10 cellular contexts compared by ENCODE assay signal in the genomic region with DNA sequence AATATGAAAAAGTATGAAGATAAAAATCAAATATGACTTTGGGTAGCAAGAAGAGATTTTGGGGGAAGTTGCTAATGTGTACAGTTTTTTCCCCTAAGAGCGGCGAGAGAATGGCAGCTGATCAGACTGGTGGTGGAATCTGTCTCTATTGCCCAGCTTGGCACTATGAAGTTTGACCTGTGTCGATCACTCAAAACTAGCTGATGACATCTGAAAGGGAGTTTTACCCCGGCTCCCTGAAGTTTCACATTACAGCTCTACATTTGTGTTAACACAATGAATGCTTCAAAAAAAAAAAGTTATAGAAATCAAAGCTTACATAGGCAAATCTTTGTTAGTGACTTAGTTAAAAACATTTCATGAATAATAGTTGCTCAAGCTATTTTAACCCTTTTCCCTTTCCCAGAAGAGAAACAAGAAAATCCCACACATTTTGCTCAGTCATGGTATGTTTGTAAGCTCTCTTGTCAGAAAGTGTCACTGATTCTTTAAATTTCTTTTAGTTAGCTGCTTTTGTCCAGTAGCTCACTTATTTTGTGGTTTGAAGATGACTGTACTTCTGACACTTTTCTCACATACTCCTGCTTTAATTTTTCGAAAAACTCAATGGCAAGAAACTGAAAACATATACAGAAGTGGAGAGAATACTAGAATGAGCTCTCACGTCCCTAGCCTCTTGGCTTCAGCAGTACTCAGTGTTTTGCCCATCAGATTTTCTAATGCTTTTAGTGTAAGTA. TPM values are rescaled to one million over a fixed set of nuclear protein-coding genes. Genes with fewer than 3 reads are reported as not detected.
DNase-seq lines count a peak whose midpoint lies in the region; ATAC-seq and TF ChIP-seq lines count a peak whose summit lies in the region.
"Had no signal": no experiment of that assay in that cellular context is flagged by ENCODE, and none has a peak within 500 bp of the region (broad histone marks: within the 10 kb centered on the region; RNA-seq: fewer than 3 reads in every experiment).

No MANE protein-coding gene starts in this region.

- TF ChIP-seq CTCF in chondrocyte (IDR thresholded peaks at IDR 0.05), result no peak

- peak; percentile 51 for ATAC-seq in HG03045 (IDR thresholded peaks at IDR 0.05; ENCODE audit: unreplicated experiment)
- ATAC-seq in stimulated activated naive CD8-positive, alpha-beta T cell treated with anti-CD3 and anti-CD28 coated beads, Interleukin-15, Interleukin-2, amounts not matched to agents 100 U/mL and 50 U/mL, for 24 hours, result peak; percentile 54
- ATAC-seq: HCT116 had no signal

- CTCF ChIA-PET in activated naive CD4-positive, alpha-beta T cell treated with anti-CD3 and anti-CD28 coated beads for 36 hours (lab: Charles Lee), result interaction anchor here (0.7 to 1.6 kb wide), 6 partner anchors 9 to 156 kb away, joined by 3 to 6 read pairs (median 4); no protein-coding TSS in a partner anchor

- H3K4me3 Mint-ChIP-seq in activated naive CD4-positive, alpha-beta T cell treated with anti-CD3 and anti-CD28 coated beads for 36 hours, result peak overlapping the region; percentile 19
- peak overlapping the region; percentile 17 for H3K4me3 Mint-ChIP-seq in chondrocyte (ENCODE audit: unreplicated experiment)

- peak overlapping the region; percentile 58 for H3K27ac Mint-ChIP-seq in activated naive CD4-positive, alpha-beta T cell treated with anti-CD3 and anti-CD28 coated beads for 36 hours
- peak overlapping the region; percentile 94 for H3K27ac Mint-ChIP-seq in chondrocyte (ENCODE audit: unreplicated experiment)

- no peaks in the 10 kb centered on the region for H3K27me3 Mint-ChIP-seq in activated naive CD4-positive, alpha-beta T cell treated with anti-CD3 and anti-CD28 coated beads for 36 hours (ENCODE audit: low read depth)
- no peaks in the 10 kb centered on the region for H3K27me3 Mint-ChIP-seq in chondrocyte (ENCODE audit: low read depth)

- peaks cover 81% of the 10 kb centered on the region for H3K4me1 Mint-ChIP-seq in activated naive CD4-positive, alpha-beta T cell treated with anti-CD3 and anti-CD28 coated beads for 36 hours (ENCODE audit: low read depth)
- peaks cover 59% of the 10 kb centered on the region for H3K4me1 Mint-ChIP-seq in chondrocyte (ENCODE audit: low read depth)

- peaks cover 10% of the 10 kb centered on the region for H3K36me3 Mint-ChIP-seq in activated naive CD4-positive, alpha-beta T cell treated with anti-CD3 and anti-CD28 coated beads for 36 hours (ENCODE audit: low read depth)
- no peaks in the 10 kb centered on the region for H3K36me3 Mint-ChIP-seq in chondrocyte (ENCODE audit: low read depth)

- intact Hi-C loops in activated naive CD4-positive, alpha-beta T cell treated with anti-CD3 and anti-CD28 coated beads for 36 hours (cut with micrococcal nuclease), result loop anchor here (1.0 to 2.0 kb wide), 3 partner anchors 15 to 53 kb away; no protein-coding TSS in a partner anchor

- H3K9me3 Mint-ChIP-seq in activated naive CD4-positive, alpha-beta T cell treated with anti-CD3 and anti-CD28 coated beads for 36 hours, result peaks cover 1% of the 10 kb centered on the region
- H3K9me3 Mint-ChIP-seq in chondrocyte (ENCODE audit: low read depth), result no peaks in the 10 kb centered on the region

- no peak for DNase-seq in activated naive CD4-positive, alpha-beta T cell treated with anti-CD3 and anti-CD28 coated beads for 36 hours
- no peak for DNase-seq in activated naive CD4-positive, alpha-beta T cell treated with anti-CD3 and anti-CD28 coated beads, Interleukin-2, amount 50 U/mL, for 16 hours
- no peak for DNase-seq in chondrocyte (ENCODE audit: low spot score)
- DNase-seq in stimulated activated naive CD8-positive, alpha-beta T cell treated with anti-CD3 and anti-CD28 coated beads, Interleukin-15, Interleukin-2, amounts not matched to agents 100 U/mL and 50 U/mL, for 24 hours, result no peak
- no peak for DNase-seq in SIG-M5 (lab: John Stamatoyannopoulos, UW)
- no peak for DNase-seq in DMS53 (lab: John Stamatoyannopoulos, UW)
- DNase-seq in NCI-H1694 (lab: John Stamatoyannopoulos, UW), result no peak
- DNase-seq: activated gamma-delta T cell treated with Interleukin-2 at 50 U/mL for 16 hours had no signal

RNA-seq across cellular contexts. Expression of gene DYRK1A, which starts 41.3 kb away (rescaled TPM):
- 10 to 100 TPM; 49.8 to 51.4 TPM for total RNA-seq in activated naive CD4-positive, alpha-beta T cell treated with anti-CD3 and anti-CD28 coated beads for 36 hours
- 48.6 to 51.2 TPM (median 50.3 TPM) in 3 replicates for total RNA-seq in chondrocyte
